In the genomic region with DNA sequence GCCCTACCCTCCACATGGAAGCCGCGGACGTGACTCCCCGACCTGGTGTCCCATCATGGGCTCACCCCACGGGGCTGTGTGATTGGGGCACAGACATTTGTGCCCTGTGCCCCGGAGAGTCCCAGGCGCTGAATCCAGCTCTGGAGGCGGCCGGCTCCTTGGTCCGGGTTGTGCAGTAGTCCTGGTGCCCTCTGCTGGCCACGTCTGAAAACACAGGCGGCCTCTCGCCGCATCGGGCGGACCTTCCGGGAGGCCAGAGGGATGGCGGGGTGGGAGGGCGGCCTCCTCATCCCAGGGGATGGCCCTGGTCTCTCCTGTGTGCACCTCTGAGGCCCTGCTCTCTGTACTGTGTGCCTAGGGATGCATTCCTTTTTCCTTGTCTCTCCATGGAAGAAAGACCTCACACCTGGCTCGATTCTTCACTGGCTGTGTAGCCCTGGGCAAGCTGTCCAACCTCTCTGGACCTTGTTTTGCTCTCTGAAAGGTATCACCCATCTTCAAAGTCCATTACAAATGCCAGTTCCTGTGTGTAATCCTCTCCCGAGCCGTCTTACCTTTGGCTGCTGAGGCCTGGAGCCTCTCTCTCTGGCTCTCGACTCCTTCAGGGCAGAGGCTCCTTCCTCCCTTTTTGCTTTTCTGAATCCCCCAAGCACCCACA, we compare ENCODE assay signal across 9 cellular contexts. TPM values are rescaled to one million over a fixed set of nuclear protein-coding genes. Genes with fewer than 3 reads are reported as not detected.
A peak's percentile ranks its signal among the peaks of the same experiment; 100 is the strongest.
DNase-seq lines count a peak whose midpoint lies in the region; ATAC-seq and TF ChIP-seq lines count a peak whose summit lies in the region.
"Had no signal": no experiment of that assay in that cellular context is flagged by ENCODE, and none has a peak within 500 bp of the region (broad histone marks: within the 10 kb centered on the region; RNA-seq: fewer than 3 reads in every experiment).

No MANE protein-coding gene starts in this region.

- H3K9me3 ChIP-seq in AG04450 (ENCODE audit: control insufficient read depth, insufficient read depth, low read length): no peaks in the 10 kb centered on the region
- H3K9me3 ChIP-seq: neutrophil had no signal

- DNase-seq in AG04450 (ENCODE audit: low read depth, low spot score): peak; percentile 13
- DNase-seq in GM13977 (ENCODE audit: low spot score): peak; percentile 85
- peak; percentile 67 for DNase-seq in NCI-H146 treated with DMSO at 0.1 percent for 48 hours (lab: John Stamatoyannopoulos, UW; ENCODE audit: unreplicated experiment)
- peak; percentile 62 to 69 for DNase-seq in activated CD4-positive, alpha-beta T cell treated with anti-CD3 and anti-CD28 coated beads, Interleukin-2, amount 50 U/mL, for 48 hours
- DNase-seq in epithelial cell of proximal tubule (ENCODE audit: low read depth): no peak
- peak; percentile 73 for DNase-seq in mucosa of gallbladder (ENCODE audit: low spot score)

- in situ Hi-C loops in GM13977 (cut with MboI; ENCODE audit: low pct_unique_long_range_greater_than_20kb, low sequenced_read_pairs, unreplicated experiment): no loop called here

- POLR2A ChIA-PET in AG04450 (lab: Yijun Ruan, JAX): interaction anchor here (0.6 kb wide), 1 partner anchor 20 kb away, joined by 4 read pairs; no protein-coding TSS in a partner anchor

- CTCF ChIA-PET in AG04450 (lab: Charles Lee): interaction anchor here (0.7 to 2.7 kb wide), 12 partner anchors 10 to 596 kb away, joined by 3 to 26 read pairs (median 4); no protein-coding TSS in a partner anchor

- TF ChIP-seq CTCF in AG04450 (IDR thresholded peaks at IDR 0.05; ENCODE audit: low read depth, low read length): peak; percentile 82
- TF ChIP-seq CTCF in GM13977 (IDR thresholded peaks at IDR 0.05; ENCODE audit: extremely low read depth, insufficient read depth, missing control alignments): peak; percentile 87
- peak; percentile 80 for TF ChIP-seq CTCF in epithelial cell of proximal tubule (conservative IDR thresholded peaks at IDR 0.05; ENCODE audit: low read depth, low read length)

- no peak overlapping the region for H3K4me3 ChIP-seq in AG04450 (ENCODE audit: low read depth, low read length)
- H3K4me3 ChIP-seq in epithelial cell of proximal tubule (ENCODE audit: low read depth, low read length): no peak overlapping the region

- peaks cover 25% of the 10 kb centered on the region for H3K27me3 ChIP-seq in AG04450 (ENCODE audit: control insufficient read depth, insufficient read depth, low read length)

- H3K27ac ChIP-seq in AG04450 (ENCODE audit: low read depth, low read length) (no peak overlapping the region), temporal lobe (ENCODE audit: low read depth, low read length) (peak overlapping the region; percentile 59)
- H3K27ac ChIP-seq: neutrophil had no signal

- peak; percentile 90 for ATAC-seq in HG02885 (IDR thresholded peaks at IDR 0.05; ENCODE audit: poor library complexity, unreplicated experiment)

RNA-seq across cellular contexts. Expression of a gene that starts 27.6 kb away (rescaled TPM):
- not detected in 2 replicates for polyA plus RNA-seq in AG04450 (2011; rRNA removed)
- polyA minus RNA-seq in AG04450 (2011; rRNA and poly(A)+ RNA removed): not detected in 2 replicates
- not detected in 2 replicates for total RNA-seq in epithelial cell of proximal tubule
- 3.8 TPM for total RNA-seq in mucosa of gallbladder
- total RNA-seq in temporal lobe: 50.9 TPM

Comparison
In these comparisons a context has a peak if more than half of its experiments do, and no peak if none do; other contexts are left out.
1. RNA of a gene that starts 27.6 kb away (total RNA-seq): 50.9 TPM in temporal lobe (single experiment); 3.8 TPM in mucosa of gallbladder (single experiment) and not detected in epithelial cell of proximal tubule; every median in the first group is over 10 times any median in the second.
2. Peak in every context shown above with its lines, with median percentiles within 50 percentile points of each other: CTCF ChIP-seq.